9 cellular contexts compared by ENCODE assay signal in the genomic region with DNA sequence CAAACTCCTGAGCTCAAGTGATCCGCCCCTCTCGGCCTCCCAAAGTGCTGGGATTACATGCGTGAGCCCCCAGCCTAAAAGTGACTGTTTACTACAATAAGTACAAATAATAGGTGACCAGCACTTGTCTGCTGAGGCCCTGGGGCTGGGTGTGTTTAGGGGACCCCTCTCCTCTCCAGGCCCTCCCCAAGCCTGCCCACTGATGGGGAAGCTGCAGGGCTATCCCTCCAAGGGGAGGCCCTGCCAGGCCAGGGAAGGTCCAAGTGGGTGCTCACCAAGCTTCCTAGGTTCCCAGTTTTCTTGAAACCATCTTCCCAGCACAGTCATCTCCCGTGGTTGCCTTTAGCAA.
DNase-seq lines count a peak whose midpoint lies in the region; ATAC-seq, FAIRE-seq and TF ChIP-seq lines count a peak whose summit lies in the region.
"Had no signal": no experiment of that assay in that cellular context is flagged by ENCODE, and none has a peak within 500 bp of the region (broad histone marks: within the 10 kb centered on the region; RNA-seq: fewer than 3 reads in every experiment).

No MANE protein-coding gene starts in this region.

- no peak overlapping the region for H3K4me3 ChIP-seq in CD4-positive, CD25-positive, alpha-beta regulatory T cell (ENCODE audit: low read depth, low read length)
- H3K4me3 ChIP-seq in Karpas-422 (ENCODE audit: low read length) (peak overlapping the region; percentile 75; the same call in 1 of the 2 replicates), body of pancreas (no peak overlapping the region)

- peak overlapping the region; percentile 80 for H3K27ac ChIP-seq in CD4-positive, CD25-positive, alpha-beta regulatory T cell (ENCODE audit: insufficient read depth, low read length, poor library complexity, severe bottlenecking)
- H3K27ac ChIP-seq in Karpas-422 (ENCODE audit: low read length) (no peak overlapping the region), body of pancreas (peak overlapping the region; percentile 82 to 93 (median 88))

- H3K36me3 Mint-ChIP-seq in CD4-positive, CD25-positive, alpha-beta regulatory T cell: no peaks in the 10 kb centered on the region
- H3K36me3 Mint-ChIP-seq in nephron (ENCODE audit: low read depth): no peaks in the 10 kb centered on the region

- peaks cover 46% of the 10 kb centered on the region for H3K4me1 ChIP-seq in CD4-positive, CD25-positive, alpha-beta regulatory T cell (ENCODE audit: control insufficient read depth, insufficient read depth, low read length, poor library complexity, severe bottlenecking)
- peaks cover 47% of the 10 kb centered on the region for H3K4me1 ChIP-seq in Karpas-422 (ENCODE audit: low read length)
- H3K4me1 ChIP-seq in body of pancreas: peaks cover 50% of the 10 kb centered on the region

- H3K27me3 ChIP-seq in CD4-positive, CD25-positive, alpha-beta regulatory T cell (ENCODE audit: control insufficient read depth, insufficient read depth, low read length): no peaks in the 10 kb centered on the region
- H3K27me3 ChIP-seq in Karpas-422 (ENCODE audit: low read length) (no peaks in the 10 kb centered on the region), body of pancreas (no peaks in the 10 kb centered on the region)

- no peak for TF ChIP-seq POLR2A in body of pancreas (IDR thresholded peaks at IDR 0.05)

- peak overlapping the region; percentile 95 for H3K4me2 ChIP-seq in Karpas-422 (ENCODE audit: low read depth, low read length, poor library complexity, severe bottlenecking)

- DNase-seq in CD4-positive, CD25-positive, alpha-beta regulatory T cell: no peak
- no peak for DNase-seq in Karpas-422
- no peak for DNase-seq in body of pancreas
- no peak for DNase-seq in NCI-H2081 treated with DMSO at 0.1 percent for 48 hours (lab: John Stamatoyannopoulos, UW)
- DNase-seq in stimulated activated CD4-positive, alpha-beta T cell treated with anti-CD3 and anti-CD28 coated beads, Interleukin-1b, Interleukin-23, amount 100 ng/mL, for 48 hours: no peak
- DNase-seq in midbrain (lab: John Stamatoyannopoulos, UW): no peak
- DNase-seq in urothelium cell line (ENCODE audit: low spot score): no peak
- DNase-seq: NCI-H524 treated with DMSO at 0.1 percent for 48 hours had no signal

- peak overlapping the region; percentile 77 to 90 (median 87) for H3K4me3 Mint-ChIP-seq in CD4-positive, CD25-positive, alpha-beta regulatory T cell
- H3K4me3 Mint-ChIP-seq in nephron: peak overlapping the region; percentile 78 to 85 (median 84)

- no peak overlapping the region for H3K9ac ChIP-seq in Karpas-422 (ENCODE audit: low read length)

- H3K79me2 ChIP-seq in Karpas-422 (ENCODE audit: low read length): no peaks in the 10 kb centered on the region

- peaks cover 5% of the 10 kb centered on the region for H3K27me3 Mint-ChIP-seq in CD4-positive, CD25-positive, alpha-beta regulatory T cell
- H3K27me3 Mint-ChIP-seq in nephron (ENCODE audit: low read depth): peaks cover 39% of the 10 kb centered on the region

- no peaks in the 10 kb centered on the region for H3K36me3 ChIP-seq in CD4-positive, CD25-positive, alpha-beta regulatory T cell (ENCODE audit: control insufficient read depth, insufficient read depth, low read length)
- H3K36me3 ChIP-seq in Karpas-422 (ENCODE audit: insufficient read depth, low read length): no peaks in the 10 kb centered on the region
- no peaks in the 10 kb centered on the region for H3K36me3 ChIP-seq in body of pancreas (replicated peaks in 1 of 2; ENCODE audit: insufficient read depth in 1 of 2, low read depth in 2 of 2)

- FAIRE-seq in urothelium cell line (lab: Jason Lieb, UNC): no peak

- no peaks in the 10 kb centered on the region for H3K9me3 ChIP-seq in CD4-positive, CD25-positive, alpha-beta regulatory T cell (ENCODE audit: control insufficient read depth in 2 of 2, low read length in 2 of 2)
- no peaks in the 10 kb centered on the region for H3K9me3 ChIP-seq in Karpas-422 (ENCODE audit: low read length)
- H3K9me3 ChIP-seq in body of pancreas: no peaks in the 10 kb centered on the region

- peaks cover 12 to 53% (median 30%) of the 10 kb centered on the region in 4 donors for H3K4me1 Mint-ChIP-seq in CD4-positive, CD25-positive, alpha-beta regulatory T cell
- H3K4me1 Mint-ChIP-seq in nephron: peaks cover 27% of the 10 kb centered on the region

- no peaks in the 10 kb centered on the region for H4K20me1 ChIP-seq in Karpas-422 (ENCODE audit: insufficient read depth, low read depth, low read length)

- no peaks in the 10 kb centered on the region for H3K9me2 ChIP-seq in Karpas-422 (replicated peaks; ENCODE audit: insufficient read depth, low read length)

- no peak for ATAC-seq in CD4-positive, CD25-positive, alpha-beta regulatory T cell (ENCODE audit: low read depth in 2 of 2)
- ATAC-seq in body of pancreas: no peak

- H3K27ac Mint-ChIP-seq in CD4-positive, CD25-positive, alpha-beta regulatory T cell: peak overlapping the region; percentile 65 to 94 (median 68)
- H3K27ac Mint-ChIP-seq in nephron: peak overlapping the region; percentile 63 to 96 (median 86)

- WGBS in body of pancreas, 2 donors: 76 to 93% methylated on average over 4 of the region's 4 CpGs

- intact Hi-C loops in body of pancreas (cut with DNase I): loop anchor here (5.0 kb wide), 1 partner anchor 74 kb away; no protein-coding TSS in a partner anchor

- 0 out of 2 replicates have a peak overlapping the region, but pooled peaks have one; percentile 82 for H2AFZ ChIP-seq in Karpas-422 (ENCODE audit: low read length)

- H3K9me3 Mint-ChIP-seq in CD4-positive, CD25-positive, alpha-beta regulatory T cell: no peaks in the 10 kb centered on the region
- no peaks in the 10 kb centered on the region for H3K9me3 Mint-ChIP-seq in nephron

- TF ChIP-seq CTCF in body of pancreas (IDR thresholded peaks at IDR 0.05) (no peak), nephron (IDR thresholded peaks at IDR 0.05; ENCODE audit: unreplicated experiment in 3 of 3) (no peak)
